In genomic region chrX:80293354-80293753, GRCh38 we compare ENCODE assay signal across 29 cellular contexts.
"Had no signal": no experiment of that assay in that cellular context is flagged by ENCODE, and none has a peak within 500 bp of the region (broad histone marks: within the 10 kb centered on the region; RNA-seq: fewer than 3 reads in every experiment).

No MANE protein-coding gene starts in this region.

- DNase-seq: stimulated activated CD4-positive, alpha-beta T cell treated with anti-CD3 and anti-CD28 coated beads, Interleukin-2, amount 100 ng/mL, for 48 hours; stimulated activated CD4-positive, alpha-beta T cell treated with anti-CD3 and anti-CD28 coated beads, Interleukin-4, amount 100 ng/mL, for 1 hour; stimulated activated CD4-positive, alpha-beta T cell treated with anti-CD3 and anti-CD28 coated beads, Interleukin-4, amount 100 ng/mL, for 24 hours; stimulated activated CD4-positive, alpha-beta T cell treated with anti-CD3 and anti-CD28 coated beads, Interleukin-4, amount 100 ng/mL, for 4 hours; stimulated activated CD8-positive, alpha-beta memory T cell treated with anti-CD3 and anti-CD28 coated beads, Interleukin-4, amount 100 ng/mL, for 48 hours; stimulated activated naive B cell treated with anti-CD40 and anti-IgM and Interleukin-4, amounts not matched to agents 10 μg/mL and 1 μg/mL and 100 μg/mL, for 72 hours; stimulated activated naive CD4-positive, alpha-beta T cell; stimulated activated naive CD4-positive, alpha-beta T cell treated with Interleukin-2 at 50 U/mL for 16 hours; stimulated activated naive CD8-positive, alpha-beta T cell treated with anti-CD3 and anti-CD28 coated beads, Interleukin-15, amount 100 ng/mL, for 72 hours; stimulated activated naive CD8-positive, alpha-beta T cell treated with anti-CD3 and anti-CD28 coated beads, Interleukin-15, Interleukin-2, amounts not matched to agents 100 U/mL and 50 U/mL, for 24 hours; stomach; substantia nigra; testis; thyroid gland; tibial artery; transverse colon; trophoblast cell; upper lobe of left lung; upper lobe of right lung; uterus had no signal

- H3K4me1 Mint-ChIP-seq: stimulated activated effector memory CD8-positive, alpha-beta T cell treated with anti-CD3 and anti-CD28 coated beads, Interleukin-12 subunit alpha, Interleukin-12 subunit beta, amount 100 ng/mL, for 72 hours; stimulated activated memory B cell treated with anti-CD40 and anti-IgM and Interleukin-4, amounts not matched to agents 10 μg/mL and 1 μg/mL and 100 μg/mL, for 72 hours; stimulated activated naive B cell treated with anti-CD40 and anti-IgM and Interleukin-4, amounts not matched to agents 10 μg/mL and 1 μg/mL and 100 μg/mL, for 72 hours; stimulated activated naive CD8-positive, alpha-beta T cell treated with anti-CD3 and anti-CD28 coated beads, Interleukin-15, amount 100 ng/mL, for 72 hours had no signal

- FAIRE-seq: urothelium cell line had no signal

- ATAC-seq: stimulated activated effector memory CD8-positive, alpha-beta T cell treated with anti-CD3 and anti-CD28 coated beads, Interleukin-12 subunit alpha, Interleukin-12 subunit beta, amount 100 ng/mL, for 72 hours; stimulated activated memory B cell treated with anti-CD40 and anti-IgM and Interleukin-4, amounts not matched to agents 10 μg/mL and 1 μg/mL and 100 μg/mL, for 72 hours; stimulated activated naive B cell treated with anti-CD40 and anti-IgM and Interleukin-4, amounts not matched to agents 10 μg/mL and 1 μg/mL and 100 μg/mL, for 72 hours; stimulated activated naive CD8-positive, alpha-beta T cell treated with anti-CD3 and anti-CD28 coated beads, Interleukin-15, amount 100 ng/mL, for 72 hours; stimulated activated naive CD8-positive, alpha-beta T cell treated with anti-CD3 and anti-CD28 coated beads, Interleukin-15, Interleukin-2, amounts not matched to agents 100 U/mL and 50 U/mL, for 24 hours; upper lobe of right lung had no signal

- H3K27ac Mint-ChIP-seq: stimulated activated effector memory CD8-positive, alpha-beta T cell treated with anti-CD3 and anti-CD28 coated beads, Interleukin-12 subunit alpha, Interleukin-12 subunit beta, amount 100 ng/mL, for 72 hours; stimulated activated memory B cell treated with anti-CD40 and anti-IgM and Interleukin-4, amounts not matched to agents 10 μg/mL and 1 μg/mL and 100 μg/mL, for 72 hours; stimulated activated naive B cell treated with anti-CD40 and anti-IgM and Interleukin-4, amounts not matched to agents 10 μg/mL and 1 μg/mL and 100 μg/mL, for 72 hours; stimulated activated naive CD8-positive, alpha-beta T cell treated with anti-CD3 and anti-CD28 coated beads, Interleukin-15, Interleukin-2, amounts not matched to agents 100 ng/mL and 50 ng/mL, for 24 hours; type B pancreatic cell had no signal

- H3K9me3 ChIP-seq: suprapubic skin, testis, thoracic aorta, thyroid gland, tibial artery, tibial nerve, transverse colon, upper lobe of left lung, upper lobe of right lung, uterus, vagina had no signal

- H3K27me3 ChIP-seq: stomach, suprapubic skin, testis, thyroid gland, tibial artery, transverse colon, upper lobe of left lung, upper lobe of right lung, uterus, vagina had no signal

- H3K27ac ChIP-seq: stomach, suprapubic skin, testis, thoracic aorta, thyroid gland, tibial artery, tibial nerve, transverse colon, upper lobe of left lung, upper lobe of right lung, uterus, vagina had no signal

- H3K36me3 ChIP-seq: stomach, suprapubic skin, thoracic aorta, thyroid gland, tibial artery, tibial nerve, transverse colon, upper lobe of left lung, upper lobe of right lung, uterus, vagina had no signal

- H3K4me3 Mint-ChIP-seq: stimulated activated effector memory CD8-positive, alpha-beta T cell treated with anti-CD3 and anti-CD28 coated beads, Interleukin-12 subunit alpha, Interleukin-12 subunit beta, amount 100 ng/mL, for 72 hours; stimulated activated memory B cell treated with anti-CD40 and anti-IgM and Interleukin-4, amounts not matched to agents 10 μg/mL and 1 μg/mL and 100 μg/mL, for 72 hours; stimulated activated naive B cell treated with anti-CD40 and anti-IgM and Interleukin-4, amounts not matched to agents 10 μg/mL and 1 μg/mL and 100 μg/mL, for 72 hours; stimulated activated naive CD8-positive, alpha-beta T cell treated with anti-CD3 and anti-CD28 coated beads, Interleukin-15, amount 100 ng/mL, for 72 hours; stimulated activated naive CD8-positive, alpha-beta T cell treated with anti-CD3 and anti-CD28 coated beads, Interleukin-15, Interleukin-2, amounts not matched to agents 100 ng/mL and 50 ng/mL, for 24 hours; type B pancreatic cell had no signal

- H3K4me1 ChIP-seq: stomach, suprapubic skin, testis, thyroid gland, tibial artery, tibial nerve, transverse colon, upper lobe of left lung, upper lobe of right lung, uterus, vagina had no signal

- H3K9me3 Mint-ChIP-seq: stimulated activated naive B cell treated with anti-CD40 and anti-IgM and Interleukin-4, amounts not matched to agents 10 μg/mL and 1 μg/mL and 100 μg/mL, for 72 hours; stimulated activated naive CD8-positive, alpha-beta T cell treated with anti-CD3 and anti-CD28 coated beads, Interleukin-15, Interleukin-2, amounts not matched to agents 100 ng/mL and 50 ng/mL, for 24 hours had no signal

- H3K36me3 Mint-ChIP-seq: stimulated activated effector memory CD8-positive, alpha-beta T cell treated with anti-CD3 and anti-CD28 coated beads, Interleukin-12 subunit alpha, Interleukin-12 subunit beta, amount 100 ng/mL, for 72 hours; stimulated activated memory B cell treated with anti-CD40 and anti-IgM and Interleukin-4, amounts not matched to agents 10 μg/mL and 1 μg/mL and 100 μg/mL, for 72 hours; stimulated activated naive B cell treated with anti-CD40 and anti-IgM and Interleukin-4, amounts not matched to agents 10 μg/mL and 1 μg/mL and 100 μg/mL, for 72 hours; type B pancreatic cell had no signal

- H3K4me3 ChIP-seq: stomach, suprapubic skin, testis, thoracic aorta, thyroid gland, tibial artery, tibial nerve, transverse colon, upper lobe of left lung, upper lobe of right lung, uterus, vagina had no signal

- H3K27me3 Mint-ChIP-seq: stimulated activated memory B cell treated with anti-CD40 and anti-IgM and Interleukin-4, amounts not matched to agents 10 μg/mL and 1 μg/mL and 100 μg/mL, for 72 hours; stimulated activated naive B cell treated with anti-CD40 and anti-IgM and Interleukin-4, amounts not matched to agents 10 μg/mL and 1 μg/mL and 100 μg/mL, for 72 hours; stimulated activated naive CD8-positive, alpha-beta T cell treated with anti-CD3 and anti-CD28 coated beads, Interleukin-15, amount 100 ng/mL, for 72 hours; stimulated activated naive CD8-positive, alpha-beta T cell treated with anti-CD3 and anti-CD28 coated beads, Interleukin-15, Interleukin-2, amounts not matched to agents 100 ng/mL and 50 ng/mL, for 24 hours; type B pancreatic cell had no signal
